In the genomic region with DNA sequence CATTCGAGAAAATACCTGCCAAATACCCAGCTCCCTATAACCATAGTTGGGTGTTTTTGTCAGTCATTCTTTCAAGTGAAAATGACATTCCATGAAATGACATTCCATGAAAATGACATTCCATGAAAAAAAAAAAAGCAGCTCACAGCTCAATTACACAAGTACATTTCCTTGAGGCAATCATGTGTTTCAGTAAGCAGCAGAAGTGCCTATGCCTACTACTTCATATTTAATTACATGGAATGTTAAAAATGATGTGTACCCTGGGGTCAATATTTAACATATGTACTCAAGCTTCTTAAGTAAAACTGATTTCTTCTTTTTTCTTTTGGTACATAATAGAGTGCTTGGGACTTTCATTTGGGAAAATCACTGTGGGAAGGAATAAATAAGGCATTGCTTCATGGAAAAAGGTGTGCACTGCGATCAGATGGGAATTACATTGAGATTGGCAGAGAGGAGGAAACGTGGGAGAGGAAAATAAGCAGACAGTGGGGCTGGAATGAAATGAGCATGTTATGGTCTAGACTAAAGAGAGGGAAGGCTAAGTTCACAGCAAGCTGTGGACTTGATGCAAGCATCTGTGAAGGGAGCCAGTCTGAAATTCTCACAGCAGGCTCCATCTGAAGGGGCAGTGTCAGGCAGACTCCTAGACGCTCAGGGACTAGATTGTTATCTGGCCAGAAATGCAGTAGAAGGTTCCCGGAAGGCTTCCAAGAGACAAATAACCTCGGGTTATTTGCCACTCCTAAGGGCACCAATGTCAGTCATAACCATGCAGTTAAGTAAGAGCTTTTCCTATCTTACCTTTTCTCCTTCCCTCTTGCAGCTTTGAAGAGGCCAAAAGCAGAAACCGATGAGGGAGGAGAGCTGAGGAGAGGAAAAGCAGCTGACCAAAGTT, we compare ENCODE assay signal across 1 cellular context.
TF ChIP-seq lines count a peak whose summit lies in the region.

No MANE protein-coding gene starts in this region.

TF ChIP-seq in IMR-90, 13 proteins besides CTCF, POLR2A, EP300 and RAD21:
- TF ChIP-seq MAFK (IDR thresholded peaks at IDR 0.05; ENCODE audit: low read depth, low read length), result no peak
- no peak for TF ChIP-seq RCOR1 (IDR thresholded peaks at IDR 0.05; ENCODE audit: insufficient replicate concordance, low read length)
- TF ChIP-seq RFX5 (IDR thresholded peaks at IDR 0.05; ENCODE audit: low read depth, low read length), result no peak
- no peak for TF ChIP-seq USF2 (IDR thresholded peaks at IDR 0.05; ENCODE audit: low read depth, low read length)
- TF ChIP-seq MXI1 (IDR thresholded peaks at IDR 0.05; ENCODE audit: borderline replicate concordance, low read depth, low read length), result no peak
- no peak for TF ChIP-seq MAZ (IDR thresholded peaks at IDR 0.05; ENCODE audit: borderline replicate concordance, low read depth, low read length)
- no peak for TF ChIP-seq BHLHE40 (IDR thresholded peaks at IDR 0.05; ENCODE audit: low read depth, low read length)
- TF ChIP-seq NFE2L2 (IDR thresholded peaks at IDR 0.05; ENCODE audit: low read depth, low read length), result no peak
- no peak for TF ChIP-seq CEBPB (IDR thresholded peaks at IDR 0.05; ENCODE audit: low read depth, low read length)
- no peak for TF ChIP-seq CHD1 (IDR thresholded peaks at IDR 0.05; ENCODE audit: low read depth, low read length)
- no peak for TF ChIP-seq FOS (IDR thresholded peaks at IDR 0.05; ENCODE audit: low read depth, low read length)
